ENCODE assay signal across 30 cellular contexts in genomic region chr14:89294872-89295271, GRCh38.
A peak's percentile ranks its signal among the peaks of the same experiment; 100 is the strongest.
DNase-seq lines count a peak whose midpoint lies in the region; ATAC-seq and TF ChIP-seq lines count a peak whose summit lies in the region.
"Had no signal": no experiment of that assay in that cellular context is flagged by ENCODE, and none has a peak within 500 bp of the region (broad histone marks: within the 10 kb centered on the region; RNA-seq: fewer than 3 reads in every experiment).

No MANE protein-coding gene starts in this region.

- DNase-seq in MCF 10A (ENCODE audit: unreplicated experiment), result no peak
- DNase-seq in mammary epithelial cell, result no peak
- peak; percentile 43 to 68 for DNase-seq in cerebellar nuclear complex (lab: John Stamatoyannopoulos, UW)
- DNase-seq in activated effector memory CD4-positive, alpha-beta T cell treated with Interleukin-2 at 50 U/mL for 16 hours, result no peak
- no peak for DNase-seq in activated CD8-positive, alpha-beta memory T cell treated with anti-CD3 and anti-CD28 coated beads for 24 hours
- DNase-seq: activated B cell treated with CpG ODN at 0.5 μM for 24 hours; activated CD8-positive, alpha-beta memory T cell treated with anti-CD3 and anti-CD28 coated beads, Interleukin-2, amount 10 ng/mL, durations not matched to agents 7 days and 5 days; activated naive CD4-positive, alpha-beta T cell treated with anti-CD3 and anti-CD28 coated beads, Interleukin-2, amount 50 U/mL, for 16 hours; activated T-cell treated with anti-CD3 and anti-CD28 coated beads, Interleukin-2, amount 50 U/mL, for 72 hours; Calu3; DMS79 treated with DMSO at 0.1 percent for 48 hours; effector CD8-positive, alpha-beta T cell; GF-D8; heart left ventricle; left cardiac atrium; NCI-H1048; NCI-H1694 treated with DMSO at 0.1 percent for 48 hours; NCI-H82; retina; SJCRH30; stimulated activated CD4-positive, alpha-beta T cell treated with anti-CD3 and anti-CD28 coated beads, Interleukin-2, amount 100 ng/mL, for 24 hours; stimulated activated naive CD8-positive, alpha-beta T cell treated with anti-CD3 and anti-CD28 coated beads, Interleukin-15, Interleukin-2, amounts not matched to agents 100 U/mL and 50 U/mL, for 24 hours; SW 1271; upper lobe of right lung had no signal

- CTCF ChIA-PET in MCF 10A (lab: Yijun Ruan, JAX), result no interaction called here
- CTCF ChIA-PET in mammary epithelial cell (lab: Charles Lee; ENCODE audit: low non-redundant PET), result no interaction called here

- H3K27me3 Mint-ChIP-seq in MCF 10A (ENCODE audit: insufficient read depth, unreplicated experiment), result no peaks in the 10 kb centered on the region
- H3K27me3 Mint-ChIP-seq: activated B cell treated with CpG ODN at 0.5 μM for 24 hours; activated CD8-positive, alpha-beta memory T cell treated with anti-CD3 and anti-CD28 coated beads, Interleukin-2, amount 10 ng/mL, durations not matched to agents 7 days and 5 days had no signal

- H3K36me3 ChIP-seq in mammary epithelial cell (ENCODE audit: insufficient read depth, low read length) (no peaks in the 10 kb centered on the region), iPS-18a (ENCODE audit: control insufficient read depth, low read depth, low read length) (peaks cover 9% of the 10 kb centered on the region)
- H3K36me3 ChIP-seq: pancreas, SJCRH30, upper lobe of right lung had no signal

- no peak overlapping the region for H2AFZ ChIP-seq in mammary epithelial cell (ENCODE audit: low read depth, low read length)

- H3K4me3 ChIP-seq in mammary epithelial cell (replicated peaks in 1 of 3; ENCODE audit: insufficient read depth in 1 of 3, low read depth in 2 of 3, low read length in 3 of 3), result no peak overlapping the region
- no peak overlapping the region for H3K4me3 ChIP-seq in iPS-18a (ENCODE audit: low read length)
- H3K4me3 ChIP-seq: heart left ventricle, lung, pancreas, SJCRH30, upper lobe of right lung had no signal

- H3K27ac Mint-ChIP-seq in MCF 10A (ENCODE audit: low read depth, unreplicated experiment), result peak overlapping the region; percentile 52
- H3K27ac Mint-ChIP-seq: activated B cell treated with CpG ODN at 0.5 μM for 24 hours; activated CD8-positive, alpha-beta memory T cell treated with anti-CD3 and anti-CD28 coated beads, Interleukin-2, amount 10 ng/mL, durations not matched to agents 7 days and 5 days; activated T-cell treated with anti-CD3 and anti-CD28 coated beads, Interleukin-2, amount 50 U/mL, for 72 hours had no signal

- H3K27ac ChIP-seq in mammary epithelial cell (ENCODE audit: insufficient read depth, low read depth, low read length), result no peak overlapping the region
- peak overlapping the region; percentile 51 for H3K27ac ChIP-seq in iPS-18a (ENCODE audit: low read length)
- H3K27ac ChIP-seq: pancreas, SJCRH30, upper lobe of right lung had no signal

- peaks cover 5% of the 10 kb centered on the region for H3K36me3 Mint-ChIP-seq in MCF 10A (ENCODE audit: insufficient read depth, unreplicated experiment)

- no peaks in the 10 kb centered on the region for H4K20me1 ChIP-seq in mammary epithelial cell (ENCODE audit: insufficient read depth, low read length)

- H3K4me1 ChIP-seq in mammary epithelial cell (ENCODE audit: insufficient read depth, low read length) (no peaks in the 10 kb centered on the region), iPS-18a (ENCODE audit: control insufficient read depth, low read depth, low read length) (peaks cover 48% of the 10 kb centered on the region)
- H3K4me1 ChIP-seq: SJCRH30 had no signal

- in situ Hi-C loops in mammary epithelial cell (cut with MboI; ENCODE audit: low sequenced_read_pairs in 2 of 2), result no loop called here

- H3K4me1 Mint-ChIP-seq in MCF 10A (ENCODE audit: insufficient read depth, unreplicated experiment), result no peaks in the 10 kb centered on the region

- no peak overlapping the region for H3K4me2 ChIP-seq in mammary epithelial cell (ENCODE audit: insufficient read depth, low read depth, low read length)

- intact Hi-C loops in MCF 10A (cut with micrococcal nuclease), result no loop called here
- intact Hi-C loops in mammary epithelial cell (cut with micrococcal nuclease), result no loop called here

- no peak overlapping the region for H3K4me3 Mint-ChIP-seq in MCF 10A (ENCODE audit: unreplicated experiment)
- H3K4me3 Mint-ChIP-seq: activated B cell treated with CpG ODN at 0.5 μM for 24 hours; activated CD8-positive, alpha-beta memory T cell treated with anti-CD3 and anti-CD28 coated beads, Interleukin-2, amount 10 ng/mL, durations not matched to agents 7 days and 5 days; activated T-cell treated with anti-CD3 and anti-CD28 coated beads, Interleukin-2, amount 50 U/mL, for 72 hours; neural crest cell had no signal

- dilution Hi-C loops in mammary epithelial cell (cut with HindIII; ENCODE audit: low sequenced_read_pairs), result no loop called here

- no peaks in the 10 kb centered on the region for H3K79me2 ChIP-seq in mammary epithelial cell (ENCODE audit: insufficient read depth, low read length)

- no peak overlapping the region for H3K9ac ChIP-seq in mammary epithelial cell (ENCODE audit: insufficient read depth, low read length)
- H3K9ac ChIP-seq in iPS-18a (ENCODE audit: low read length), result no peak overlapping the region

- H3K9me3 ChIP-seq in mammary epithelial cell (replicated peaks; ENCODE audit: insufficient read depth, low read length) (no peaks in the 10 kb centered on the region), iPS-18a (ENCODE audit: control insufficient read depth, low read depth, low read length) (no peaks in the 10 kb centered on the region)
- H3K9me3 ChIP-seq: heart left ventricle, pancreas, SJCRH30, upper lobe of right lung had no signal

- H3K9me3 Mint-ChIP-seq in MCF 10A (ENCODE audit: unreplicated experiment), result no peaks in the 10 kb centered on the region
- H3K9me3 Mint-ChIP-seq: activated T-cell treated with anti-CD3 and anti-CD28 coated beads, Interleukin-2, amount 50 U/mL, for 72 hours; neural crest cell had no signal

- no peak for ATAC-seq in activated CD4-positive, CD25-positive, alpha-beta regulatory T cell treated with anti-CD3 and anti-CD28 coated beads, Interleukin-2, amount 50 U/mL, for 24 hours
- no peak for ATAC-seq in GM19452 (IDR thresholded peaks at IDR 0.05; ENCODE audit: unreplicated experiment)
- ATAC-seq: activated CD8-positive, alpha-beta memory T cell treated with anti-CD3 and anti-CD28 coated beads, Interleukin-2, amount 10 ng/mL, durations not matched to agents 7 days and 5 days; activated T-cell treated with anti-CD3 and anti-CD28 coated beads, Interleukin-2, amount 50 U/mL, for 72 hours; stimulated activated naive CD8-positive, alpha-beta T cell treated with anti-CD3 and anti-CD28 coated beads, Interleukin-15, Interleukin-2, amounts not matched to agents 100 U/mL and 50 U/mL, for 24 hours; upper lobe of right lung had no signal

- POLR2A ChIA-PET in MCF 10A (lab: Yijun Ruan, JAX), result no interaction called here

- TF ChIP-seq CTCF in MCF 10A (IDR thresholded peaks at IDR 0.05; ENCODE audit: unreplicated experiment) (no peak), mammary epithelial cell (conservative IDR thresholded peaks at IDR 0.05 in 1 of 2, IDR thresholded peaks at IDR 0.05 in 1 of 2; ENCODE audit: extremely low read depth in 1 of 2, insufficient read depth in 1 of 2, low read depth in 1 of 2, low read length in 2 of 2) (no peak)

- BruUV-seq in MCF 10A (replicated peaks; lab: Mats Ljungman, UMichigan) (no TSS peak), mammary epithelial cell (replicated peaks; lab: Mats Ljungman, UMichigan) (no TSS peak)

- H3K27me3 ChIP-seq in mammary epithelial cell (ENCODE audit: insufficient read depth, low read length), result no peaks in the 10 kb centered on the region
- H3K27me3 ChIP-seq in iPS-18a (ENCODE audit: control insufficient read depth, insufficient read depth, low read length), result no peaks in the 10 kb centered on the region
- H3K27me3 ChIP-seq: heart left ventricle, pancreas, SJCRH30, upper lobe of right lung had no signal

- 77% methylated on average over 6 of the region's 6 CpGs for WGBS in mammary epithelial cell (ENCODE audit: low coverage, missing lambda C conversion rate)

Comparison
In these comparisons a context has a peak if more than half of its experiments do, and no peak if none do; other contexts are left out.
1. DNase-seq: peak in cerebellar nuclear complex (2 of 2); none in MCF 10A (single experiment), mammary epithelial cell (single experiment), activated effector memory CD4-positive, alpha-beta T cell treated with Interleukin-2 at 50 U/mL for 16 hours (single experiment) and activated CD8-positive, alpha-beta memory T cell treated with anti-CD3 and anti-CD28 coated beads for 24 hours (single experiment).